Comparison of ENCODE assay signal across 9 cellular contexts in genomic region chr10:13660545-13660920, GRCh38.
DNase-seq lines count a peak whose midpoint lies in the region; ATAC-seq and TF ChIP-seq lines count a peak whose summit lies in the region.
"Had no signal": no experiment of that assay in that cellular context is flagged by ENCODE, and none has a peak within 500 bp of the region (broad histone marks: within the 10 kb centered on the region; RNA-seq: fewer than 3 reads in every experiment).

No MANE protein-coding gene starts in this region.

- TF ChIP-seq CTCF in activated CD8-positive, alpha-beta T cell treated with anti-CD3 and anti-CD28 coated beads for 36 hours (IDR thresholded peaks at IDR 0.05) = no peak
- TF ChIP-seq CTCF in WTC11 (IDR thresholded peaks at IDR 0.05) (no peak), glutamatergic neuron (IDR thresholded peaks at IDR 0.05; ENCODE audit: partially characterized antibody, unreplicated experiment) (no peak), type B pancreatic cell (conservative IDR thresholded peaks at IDR 0.05) (no peak)

- POLR2A ChIA-PET in activated CD8-positive, alpha-beta T cell treated with anti-CD3 and anti-CD28 coated beads for 36 hours (lab: Charles Lee) = no interaction called here
- POLR2A ChIA-PET in activated CD8-positive, alpha-beta T cell treated with anti-CD3 and anti-CD28 coated beads, Interleukin-2, amount 10 ng/mL, durations not matched to agents 7 days and 5 days (lab: Charles Lee) = interaction anchor here (1.1 kb wide), 1 partner anchor 525 kb away, joined by 3 read pairs; no protein-coding TSS in a partner anchor
- POLR2A ChIA-PET in WTC11 (lab: Charles Lee) = no interaction called here

- no peak overlapping the region for H3K27ac Mint-ChIP-seq in activated CD8-positive, alpha-beta T cell treated with anti-CD3 and anti-CD28 coated beads for 36 hours
- H3K27ac Mint-ChIP-seq in activated CD8-positive, alpha-beta T cell treated with anti-CD3 and anti-CD28 coated beads, Interleukin-2, amount 10 ng/mL, durations not matched to agents 7 days and 5 days = no peak overlapping the region
- H3K27ac Mint-ChIP-seq in WTC11 = peak overlapping the region; percentile 83; the same call in 1 of the 2 replicates
- H3K27ac Mint-ChIP-seq in glutamatergic neuron (ENCODE audit: unreplicated experiment) = peak overlapping the region; percentile 81
- H3K27ac Mint-ChIP-seq in type B pancreatic cell = peak overlapping the region; percentile 65

- intact Hi-C loops in activated CD8-positive, alpha-beta T cell treated with anti-CD3 and anti-CD28 coated beads for 36 hours (cut with micrococcal nuclease) = loop anchor here (1.0 kb wide), 1 partner anchor 118 kb away; no protein-coding TSS in a partner anchor

- H3K36me3 Mint-ChIP-seq in activated CD8-positive, alpha-beta T cell treated with anti-CD3 and anti-CD28 coated beads for 36 hours (ENCODE audit: low read depth) = no peaks in the 10 kb centered on the region
- H3K36me3 Mint-ChIP-seq in activated CD8-positive, alpha-beta T cell treated with anti-CD3 and anti-CD28 coated beads, Interleukin-2, amount 10 ng/mL, durations not matched to agents 7 days and 5 days (ENCODE audit: low read depth) = no peaks in the 10 kb centered on the region
- peaks cover 7% of the 10 kb centered on the region for H3K36me3 Mint-ChIP-seq in WTC11
- H3K36me3 Mint-ChIP-seq in glutamatergic neuron (ENCODE audit: unreplicated experiment) = no peaks in the 10 kb centered on the region
- peaks cover 41% of the 10 kb centered on the region for H3K36me3 Mint-ChIP-seq in type B pancreatic cell

- ATAC-seq in activated CD8-positive, alpha-beta T cell treated with anti-CD3 and anti-CD28 coated beads for 36 hours = no peak
- ATAC-seq in activated CD8-positive, alpha-beta T cell treated with anti-CD3 and anti-CD28 coated beads, Interleukin-2, amount 10 ng/mL, durations not matched to agents 7 days and 5 days = no peak
- ATAC-seq in WTC11 (no peak), GM18909 (IDR thresholded peaks at IDR 0.05; ENCODE audit: poor library complexity, unreplicated experiment) (no peak)

- H3K4me1 Mint-ChIP-seq in activated CD8-positive, alpha-beta T cell treated with anti-CD3 and anti-CD28 coated beads for 36 hours (ENCODE audit: low read depth) = peaks cover 14% of the 10 kb centered on the region
- H3K4me1 Mint-ChIP-seq in activated CD8-positive, alpha-beta T cell treated with anti-CD3 and anti-CD28 coated beads, Interleukin-2, amount 10 ng/mL, durations not matched to agents 7 days and 5 days (ENCODE audit: low read depth) = peaks cover 28% of the 10 kb centered on the region
- H3K4me1 Mint-ChIP-seq in WTC11 (peaks cover 15% of the 10 kb centered on the region), glutamatergic neuron (ENCODE audit: low read depth, unreplicated experiment) (peaks cover 19% of the 10 kb centered on the region), type B pancreatic cell (ENCODE audit: unreplicated experiment) (peaks cover 20% of the 10 kb centered on the region)

- no peaks in the 10 kb centered on the region for H3K9me3 Mint-ChIP-seq in activated CD8-positive, alpha-beta T cell treated with anti-CD3 and anti-CD28 coated beads for 36 hours
- no peaks in the 10 kb centered on the region for H3K9me3 Mint-ChIP-seq in activated CD8-positive, alpha-beta T cell treated with anti-CD3 and anti-CD28 coated beads, Interleukin-2, amount 10 ng/mL, durations not matched to agents 7 days and 5 days (ENCODE audit: insufficient read depth)
- H3K9me3 Mint-ChIP-seq in WTC11 (no peaks in the 10 kb centered on the region), glutamatergic neuron (ENCODE audit: unreplicated experiment) (peaks cover 4% of the 10 kb centered on the region), type B pancreatic cell (no peaks in the 10 kb centered on the region)

- peak; percentile 7 for DNase-seq in activated CD8-positive, alpha-beta T cell treated with anti-CD3 and anti-CD28 coated beads for 36 hours
- no peak for DNase-seq in activated CD8-positive, alpha-beta T cell treated with anti-CD3 and anti-CD28 coated beads, Interleukin-2, amount 10 ng/mL, durations not matched to agents 7 days and 5 days
- DNase-seq in WTC11 (ENCODE audit: low spot score) = no peak
- DNase-seq in glutamatergic neuron = no peak
- DNase-seq in type B pancreatic cell (ENCODE audit: extremely low spot score, unreplicated experiment) = no peak
- no peak for DNase-seq in cortex of kidney (lab: John Stamatoyannopoulos, UW)
- no peak for DNase-seq in NCI-H1436 treated with DMSO at 0.1 percent for 48 hours (lab: John Stamatoyannopoulos, UW)
- DNase-seq: NCI-H1048 had no signal

- CTCF ChIA-PET in activated CD8-positive, alpha-beta T cell treated with anti-CD3 and anti-CD28 coated beads for 36 hours (lab: Charles Lee) = interaction anchor here (1.0 to 2.3 kb wide), 10 partner anchors 9 to 136 kb away, joined by 3 to 16 read pairs (median 5); no protein-coding TSS in a partner anchor
- CTCF ChIA-PET in activated CD8-positive, alpha-beta T cell treated with anti-CD3 and anti-CD28 coated beads, Interleukin-2, amount 10 ng/mL, durations not matched to agents 7 days and 5 days (lab: Charles Lee) = interaction anchor here (1.3 to 2.0 kb wide), 3 partner anchors 15 to 116 kb away, joined by 4 to 6 read pairs (median 5); no protein-coding TSS in a partner anchor
- CTCF ChIA-PET in WTC11 (lab: Charles Lee) = interaction anchor here (1.4 to 1.8 kb wide), 2 partner anchors 19 to 117 kb away, joined by 4 to 7 read pairs; no protein-coding TSS in a partner anchor

- no peak overlapping the region for H3K4me3 Mint-ChIP-seq in activated CD8-positive, alpha-beta T cell treated with anti-CD3 and anti-CD28 coated beads for 36 hours
- no peak overlapping the region for H3K4me3 Mint-ChIP-seq in activated CD8-positive, alpha-beta T cell treated with anti-CD3 and anti-CD28 coated beads, Interleukin-2, amount 10 ng/mL, durations not matched to agents 7 days and 5 days
- H3K4me3 Mint-ChIP-seq in WTC11 (no peak overlapping the region), glutamatergic neuron (ENCODE audit: unreplicated experiment) (no peak overlapping the region), type B pancreatic cell (no peak overlapping the region)

- H3K27me3 Mint-ChIP-seq in activated CD8-positive, alpha-beta T cell treated with anti-CD3 and anti-CD28 coated beads for 36 hours = no peaks in the 10 kb centered on the region
- H3K27me3 Mint-ChIP-seq in activated CD8-positive, alpha-beta T cell treated with anti-CD3 and anti-CD28 coated beads, Interleukin-2, amount 10 ng/mL, durations not matched to agents 7 days and 5 days (ENCODE audit: low read depth) = peaks cover 2% of the 10 kb centered on the region
- H3K27me3 Mint-ChIP-seq in WTC11 (ENCODE audit: low read depth) (no peaks in the 10 kb centered on the region), glutamatergic neuron (ENCODE audit: unreplicated experiment) (peaks cover 1% of the 10 kb centered on the region), type B pancreatic cell (no peaks in the 10 kb centered on the region)

TF ChIP-seq in WTC11, 78 proteins besides CTCF, POLR2A, EP300 and RAD21:
- TF ChIP-seq ZNF138 (CRISPR knock-in tag; conservative IDR thresholded peaks at IDR 0.05) (no peak), ESRRA (CRISPR knock-in tag; IDR thresholded peaks at IDR 0.05; ENCODE audit: borderline replicate concordance) (no peak)

Comparison
In these comparisons a context has a peak if more than half of its experiments do, and no peak if none do; other contexts are left out.
1. H3K27ac Mint-ChIP-seq: peak in WTC11 (single experiment), glutamatergic neuron (single experiment) and type B pancreatic cell (single experiment); none in activated CD8-positive, alpha-beta T cell treated with anti-CD3 and anti-CD28 coated beads for 36 hours (single experiment) and activated CD8-positive, alpha-beta T cell treated with anti-CD3 and anti-CD28 coated beads, Interleukin-2, amount 10 ng/mL, durations not matched to agents 7 days and 5 days (single experiment).